ENCODE assay signal across 1 cellular context in the genomic region with DNA sequence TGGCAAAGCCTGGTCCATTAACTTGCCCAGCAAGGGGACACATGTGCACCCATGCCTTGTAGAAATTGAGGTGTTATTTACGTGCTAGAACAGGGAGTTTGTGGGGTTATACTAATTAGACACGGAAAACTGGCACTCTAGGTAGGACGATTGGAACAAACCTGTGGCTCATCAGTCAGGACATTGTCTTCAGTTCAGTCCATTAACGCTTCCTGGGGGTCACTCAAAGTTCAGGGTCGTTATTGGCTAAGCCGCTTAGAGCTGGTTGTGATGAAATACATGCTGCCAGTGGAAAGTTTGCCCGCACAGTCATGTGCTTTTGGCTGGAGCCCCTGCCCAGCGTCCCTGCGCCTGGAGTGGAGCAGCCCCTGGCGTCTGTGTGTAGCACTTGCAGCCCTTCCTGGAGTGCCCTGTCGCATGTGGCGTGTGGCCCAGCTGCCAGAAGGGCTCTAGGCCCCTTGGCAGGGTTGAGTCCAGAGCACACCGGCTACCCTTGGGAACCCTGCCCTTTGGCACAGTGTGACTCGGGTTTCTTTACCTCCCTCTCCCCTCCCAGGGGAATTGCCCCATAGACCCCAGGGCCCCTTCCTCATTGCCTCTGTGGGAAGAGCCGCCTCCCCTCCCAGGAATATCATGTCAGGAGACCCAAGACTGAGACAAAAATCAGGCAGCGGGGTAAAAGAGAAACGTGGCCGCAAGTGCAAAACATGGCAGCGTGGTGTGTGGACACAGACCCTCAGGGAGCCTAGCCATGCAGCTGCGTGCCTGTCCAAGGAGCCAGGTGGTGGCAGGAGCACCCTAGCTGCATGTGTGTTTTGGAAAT.
TF ChIP-seq lines count a peak whose summit lies in the region.

No MANE protein-coding gene starts in this region.

TF ChIP-seq in H1, 55 proteins besides CTCF, POLR2A, EP300 and RAD21:
- TF ChIP-seq TCF12 (IDR thresholded peaks at IDR 0.05; ENCODE audit: low read depth, low read length), result no peak
- TF ChIP-seq, protein P1, sequence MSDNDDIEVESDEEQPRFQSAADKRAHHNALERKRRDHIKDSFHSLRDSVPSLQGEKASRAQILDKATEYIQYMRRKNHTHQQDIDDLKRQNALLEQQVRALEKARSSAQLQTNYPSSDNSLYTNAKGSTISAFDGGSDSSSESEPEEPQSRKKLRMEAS (IDR thresholded peaks at IDR 0.05), result peak; percentile 21; the same call in 1 of the 2 replicates
